Comparison of ENCODE assay signal across 28 cellular contexts in genomic region chr10:34372509-34372908, GRCh38.
"Had no signal": no experiment of that assay in that cellular context is flagged by ENCODE, and none has a peak within 500 bp of the region (broad histone marks: within the 10 kb centered on the region; RNA-seq: fewer than 3 reads in every experiment).

No MANE protein-coding gene starts in this region.

- H3K27me3 ChIP-seq: neural progenitor cell, neutrophil, ovary, right atrium auricular region, stomach, testis, thyroid gland, transverse colon, upper lobe of left lung, vagina had no signal

- ATAC-seq: natural killer cell; sciatic nerve; stimulated activated naive B cell treated with anti-CD40 and anti-IgM and Interleukin-4, amounts not matched to agents 10 μg/mL and 1 μg/mL and 100 μg/mL, for 72 hours; stimulated activated naive CD8-positive, alpha-beta T cell treated with anti-CD3 and anti-CD28 coated beads, Interleukin-15, Interleukin-2, amounts not matched to agents 100 U/mL and 50 U/mL, for 24 hours had no signal

- H3K36me3 ChIP-seq: neutrophil, ovary, thyroid gland had no signal

- H3K4me2 ChIP-seq: neural progenitor cell had no signal

- H3K9me3 ChIP-seq: neutrophil, ovary, stomach, testis, thyroid gland, transverse colon, upper lobe of left lung, vagina had no signal

- H3K27ac Mint-ChIP-seq: mesothelial cell of epicardium, natural killer cell, neural progenitor cell, progenitor cell of endocrine pancreas had no signal

- DNase-seq: islet precursor cell; left ventricle myocardium inferior; mesendoderm; naive B cell; natural killer cell; nephron progenitor cell; occipital lobe; ovary; stimulated activated CD4-positive, alpha-beta T cell treated with anti-CD3 and anti-CD28 coated beads, Interleukin-12 subunit alpha, Interleukin-12 subunit beta, amount 100 ng/mL, for 4 hours; stimulated activated CD4-positive, alpha-beta T cell treated with anti-CD3 and anti-CD28 coated beads, Interleukin-15, amount 100 ng/mL, for 24 hours; stimulated activated CD4-positive, alpha-beta T cell treated with anti-CD3 and anti-CD28 coated beads, Interleukin-2, amount 100 ng/mL, for 24 hours; stimulated activated CD4-positive, alpha-beta T cell treated with anti-CD3 and anti-CD28 coated beads, Interleukin-4, amount 100 ng/mL, for 1 hour; stimulated activated naive B cell treated with anti-CD40 and anti-IgM and Interleukin-4, amounts not matched to agents 10 μg/mL and 1 μg/mL and 100 μg/mL, for 72 hours; stimulated activated naive CD8-positive, alpha-beta T cell treated with anti-CD3 and anti-CD28 coated beads, Interleukin-15, Interleukin-2, amounts not matched to agents 100 U/mL and 50 U/mL, for 24 hours; stomach; testis; thyroid gland; transverse colon; upper lobe of left lung had no signal

- H3K36me3 Mint-ChIP-seq: naive B cell; natural killer cell; stimulated activated naive B cell treated with anti-CD40 and anti-IgM and Interleukin-4, amounts not matched to agents 10 μg/mL and 1 μg/mL and 100 μg/mL, for 72 hours had no signal

- H3K9ac ChIP-seq: neural progenitor cell had no signal

- H3K27me3 Mint-ChIP-seq: naive B cell; progenitor cell of endocrine pancreas; stimulated activated naive B cell treated with anti-CD40 and anti-IgM and Interleukin-4, amounts not matched to agents 10 μg/mL and 1 μg/mL and 100 μg/mL, for 72 hours had no signal

- H3K27ac ChIP-seq: left ventricle myocardium inferior, neural progenitor cell, neutrophil, ovary, right atrium auricular region, skin epidermis, stomach, testis, thyroid gland, transverse colon, upper lobe of left lung, vagina had no signal

- H3K4me3 ChIP-seq: left ventricle myocardium inferior, lung, neural progenitor cell, ovary, right atrium auricular region, skin epidermis, stomach, testis, thyroid gland, transverse colon, upper lobe of left lung, vagina had no signal

- H3K4me3 Mint-ChIP-seq: mesothelial cell of epicardium; naive B cell; natural killer cell; nephron progenitor cell; neural progenitor cell; stimulated activated naive B cell treated with anti-CD40 and anti-IgM and Interleukin-4, amounts not matched to agents 10 μg/mL and 1 μg/mL and 100 μg/mL, for 72 hours had no signal

- H3K4me1 ChIP-seq: neural progenitor cell, right atrium auricular region, stomach, testis, thyroid gland, transverse colon, vagina had no signal

- H2AFZ ChIP-seq: neural progenitor cell had no signal
